ENCODE assay signal across 1 cellular context in the genomic region with DNA sequence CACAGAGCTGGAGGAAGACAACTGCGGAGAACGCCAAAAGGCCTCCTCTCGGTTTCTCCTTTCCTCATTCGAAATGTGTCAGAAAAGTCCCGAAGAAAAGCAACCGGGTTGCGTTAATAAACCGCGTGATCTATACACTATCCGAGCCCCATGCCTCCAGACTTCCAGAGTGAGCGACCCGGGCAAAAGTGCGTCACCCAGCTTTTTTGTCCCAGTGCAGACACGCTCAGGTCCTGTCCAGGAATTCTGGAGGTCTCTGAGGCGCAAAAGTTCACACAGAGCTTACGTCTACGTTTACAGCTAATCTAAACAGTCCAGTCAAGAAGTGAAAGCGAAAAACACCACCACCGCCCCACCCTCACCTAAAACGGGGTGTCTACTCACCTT.
TF ChIP-seq lines count a peak whose summit lies in the region.

No MANE protein-coding gene starts in this region.

TF ChIP-seq in HepG2, 621 proteins besides CTCF, POLR2A, EP300 and RAD21 (continued from another document):
- TF ChIP-seq, protein P1, sequence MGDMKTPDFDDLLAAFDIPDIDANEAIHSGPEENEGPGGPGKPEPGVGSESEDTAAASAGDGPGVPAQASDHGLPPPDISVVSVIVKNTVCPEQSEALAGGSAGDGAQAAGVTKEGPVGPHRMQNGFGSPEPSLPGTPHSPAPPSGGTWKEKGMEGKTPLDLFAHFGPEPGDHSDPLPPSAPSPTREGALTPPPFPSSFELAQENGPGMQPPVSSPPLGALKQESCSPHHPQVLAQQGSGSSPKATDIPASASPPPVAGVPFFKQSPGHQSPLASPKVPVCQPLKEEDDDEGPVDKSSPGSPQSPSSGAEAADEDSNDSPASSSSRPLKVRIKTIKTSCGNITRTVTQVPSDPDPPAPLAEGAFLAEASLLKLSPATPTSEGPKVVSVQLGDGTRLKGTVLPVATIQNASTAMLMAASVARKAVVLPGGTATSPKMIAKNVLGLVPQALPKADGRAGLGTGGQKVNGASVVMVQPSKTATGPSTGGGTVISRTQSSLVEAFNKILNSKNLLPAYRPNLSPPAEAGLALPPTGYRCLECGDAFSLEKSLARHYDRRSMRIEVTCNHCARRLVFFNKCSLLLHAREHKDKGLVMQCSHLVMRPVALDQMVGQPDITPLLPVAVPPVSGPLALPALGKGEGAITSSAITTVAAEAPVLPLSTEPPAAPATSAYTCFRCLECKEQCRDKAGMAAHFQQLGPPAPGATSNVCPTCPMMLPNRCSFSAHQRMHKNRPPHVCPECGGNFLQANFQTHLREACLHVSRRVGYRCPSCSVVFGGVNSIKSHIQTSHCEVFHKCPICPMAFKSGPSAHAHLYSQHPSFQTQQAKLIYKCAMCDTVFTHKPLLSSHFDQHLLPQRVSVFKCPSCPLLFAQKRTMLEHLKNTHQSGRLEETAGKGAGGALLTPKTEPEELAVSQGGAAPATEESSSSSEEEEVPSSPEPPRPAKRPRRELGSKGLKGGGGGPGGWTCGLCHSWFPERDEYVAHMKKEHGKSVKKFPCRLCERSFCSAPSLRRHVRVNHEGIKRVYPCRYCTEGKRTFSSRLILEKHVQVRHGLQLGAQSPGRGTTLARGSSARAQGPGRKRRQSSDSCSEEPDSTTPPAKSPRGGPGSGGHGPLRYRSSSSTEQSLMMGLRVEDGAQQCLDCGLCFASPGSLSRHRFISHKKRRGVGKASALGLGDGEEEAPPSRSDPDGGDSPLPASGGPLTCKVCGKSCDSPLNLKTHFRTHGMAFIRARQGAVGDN (CRISPR knock-in tag; IDR thresholded peaks at IDR 0.05) = peak; percentile 32; the same call in 1 of the 2 replicates
- TF ChIP-seq MEIS2 (CRISPR knock-in tag; IDR thresholded peaks at IDR 0.05) = no peak
- no peak for TF ChIP-seq SCMH1 (CRISPR knock-in tag; IDR thresholded peaks at IDR 0.05; ENCODE audit: borderline replicate concordance)
- TF ChIP-seq, protein P2, sequence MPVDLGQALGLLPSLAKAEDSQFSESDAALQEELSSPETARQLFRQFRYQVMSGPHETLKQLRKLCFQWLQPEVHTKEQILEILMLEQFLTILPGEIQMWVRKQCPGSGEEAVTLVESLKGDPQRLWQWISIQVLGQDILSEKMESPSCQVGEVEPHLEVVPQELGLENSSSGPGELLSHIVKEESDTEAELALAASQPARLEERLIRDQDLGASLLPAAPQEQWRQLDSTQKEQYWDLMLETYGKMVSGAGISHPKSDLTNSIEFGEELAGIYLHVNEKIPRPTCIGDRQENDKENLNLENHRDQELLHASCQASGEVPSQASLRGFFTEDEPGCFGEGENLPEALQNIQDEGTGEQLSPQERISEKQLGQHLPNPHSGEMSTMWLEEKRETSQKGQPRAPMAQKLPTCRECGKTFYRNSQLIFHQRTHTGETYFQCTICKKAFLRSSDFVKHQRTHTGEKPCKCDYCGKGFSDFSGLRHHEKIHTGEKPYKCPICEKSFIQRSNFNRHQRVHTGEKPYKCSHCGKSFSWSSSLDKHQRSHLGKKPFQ (CRISPR knock-in tag; IDR thresholded peaks at IDR 0.05; ENCODE audit: insufficient replicate concordance) = no peak
- TF ChIP-seq, protein P3, sequence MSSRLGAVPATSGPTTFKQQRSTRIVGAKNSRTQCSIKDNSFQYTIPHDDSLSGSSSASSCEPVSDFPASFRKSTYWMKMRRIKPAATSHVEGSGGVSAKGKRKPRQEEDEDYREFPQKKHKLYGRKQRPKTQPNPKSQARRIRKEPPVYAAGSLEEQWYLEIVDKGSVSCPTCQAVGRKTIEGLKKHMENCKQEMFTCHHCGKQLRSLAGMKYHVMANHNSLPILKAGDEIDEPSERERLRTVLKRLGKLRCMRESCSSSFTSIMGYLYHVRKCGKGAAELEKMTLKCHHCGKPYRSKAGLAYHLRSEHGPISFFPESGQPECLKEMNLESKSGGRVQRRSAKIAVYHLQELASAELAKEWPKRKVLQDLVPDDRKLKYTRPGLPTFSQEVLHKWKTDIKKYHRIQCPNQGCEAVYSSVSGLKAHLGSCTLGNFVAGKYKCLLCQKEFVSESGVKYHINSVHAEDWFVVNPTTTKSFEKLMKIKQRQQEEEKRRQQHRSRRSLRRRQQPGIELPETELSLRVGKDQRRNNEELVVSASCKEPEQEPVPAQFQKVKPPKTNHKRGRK (CRISPR knock-in tag; IDR thresholded peaks at IDR 0.05) = no peak
- TF ChIP-seq ZNF451 (CRISPR knock-in tag; IDR thresholded peaks at IDR 0.05) = no peak
- no peak; the same call in 1 of the 2 replicates for TF ChIP-seq ZFP36L1 (CRISPR knock-in tag; IDR thresholded peaks at IDR 0.05)
- no peak for TF ChIP-seq ATM (IDR thresholded peaks at IDR 0.05; ENCODE audit: borderline replicate concordance)
- TF ChIP-seq, protein P4, sequence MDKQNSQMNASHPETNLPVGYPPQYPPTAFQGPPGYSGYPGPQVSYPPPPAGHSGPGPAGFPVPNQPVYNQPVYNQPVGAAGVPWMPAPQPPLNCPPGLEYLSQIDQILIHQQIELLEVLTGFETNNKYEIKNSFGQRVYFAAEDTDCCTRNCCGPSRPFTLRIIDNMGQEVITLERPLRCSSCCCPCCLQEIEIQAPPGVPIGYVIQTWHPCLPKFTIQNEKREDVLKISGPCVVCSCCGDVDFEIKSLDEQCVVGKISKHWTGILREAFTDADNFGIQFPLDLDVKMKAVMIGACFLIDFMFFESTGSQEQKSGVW (CRISPR knock-in tag; IDR thresholded peaks at IDR 0.05; ENCODE audit: borderline replicate concordance) = 0 out of 2 replicates have a peak, but pooled peaks have one; percentile 17
- no peak for TF ChIP-seq ZBTB1 (CRISPR knock-in tag; IDR thresholded peaks at IDR 0.05; ENCODE audit: borderline replicate concordance)
- TF ChIP-seq SALL2 (CRISPR knock-in tag; IDR thresholded peaks at IDR 0.05) = no peak
- 0 out of 2 replicates have a peak, but pooled peaks have one; percentile 31 for TF ChIP-seq GATA4 (IDR thresholded peaks at IDR 0.05; ENCODE audit: borderline replicate concordance, low read depth)
- TF ChIP-seq SMAD1 (CRISPR knock-in tag; IDR thresholded peaks at IDR 0.05; ENCODE audit: borderline replicate concordance, low read depth) = no peak
TF ChIP-seq in HepG2: peak in this region for 13.
